Comparison of ENCODE assay signal across 1 cellular context in genomic region chr1:244424649-244425334, GRCh38.
TF ChIP-seq lines count a peak whose summit lies in the region.

No MANE protein-coding gene starts in this region.

TF ChIP-seq in K562, 482 proteins besides CTCF, POLR2A, EP300 and RAD21:
- TF ChIP-seq TBP (optimal IDR thresholded peaks at IDR 0.05; ENCODE audit: low read depth, low read length) (no peak), CTCFL (IDR thresholded peaks at IDR 0.05; ENCODE audit: borderline replicate concordance, insufficient read depth, low read depth, low read length, poor library complexity, severe bottlenecking) (no peak), E2F5 (CRISPR knock-in tag; IDR thresholded peaks at IDR 0.05) (no peak), EZH2 (IDR thresholded peaks at IDR 0.05; ENCODE audit: borderline replicate concordance, low read depth, low read length) (no peak)
- TF ChIP-seq, protein P1, sequence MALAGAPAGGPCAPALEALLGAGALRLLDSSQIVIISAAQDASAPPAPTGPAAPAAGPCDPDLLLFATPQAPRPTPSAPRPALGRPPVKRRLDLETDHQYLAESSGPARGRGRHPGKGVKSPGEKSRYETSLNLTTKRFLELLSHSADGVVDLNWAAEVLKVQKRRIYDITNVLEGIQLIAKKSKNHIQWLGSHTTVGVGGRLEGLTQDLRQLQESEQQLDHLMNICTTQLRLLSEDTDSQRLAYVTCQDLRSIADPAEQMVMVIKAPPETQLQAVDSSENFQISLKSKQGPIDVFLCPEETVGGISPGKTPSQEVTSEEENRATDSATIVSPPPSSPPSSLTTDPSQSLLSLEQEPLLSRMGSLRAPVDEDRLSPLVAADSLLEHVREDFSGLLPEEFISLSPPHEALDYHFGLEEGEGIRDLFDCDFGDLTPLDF (CRISPR knock-in tag; IDR thresholded peaks at IDR 0.05), result no peak
TF ChIP-seq in K562: peak in this region for 0.
